In genomic region chr6:34618430-34619182, GRCh38 we compare ENCODE assay signal across 23 cellular contexts.
"Had no signal": no experiment of that assay in that cellular context is flagged by ENCODE, and none has a peak within 500 bp of the region (broad histone marks: within the 10 kb centered on the region; RNA-seq: fewer than 3 reads in every experiment).

No MANE protein-coding gene starts in this region.

- H3K9ac ChIP-seq: parathyroid adenoma had no signal

- ATAC-seq: activated CD8-positive, alpha-beta T cell treated with anti-CD3 and anti-CD28 coated beads, Interleukin-2, amount 10 ng/mL, durations not matched to agents 7 days and 5 days; body of pancreas; natural killer cell treated with Interleukin-12 subunit alpha and Interleukin-12 subunit beta and Interleukin-15 and Interleukin-18, amount 100 ng/mL, for 72 hours had no signal

- H3K4me1 ChIP-seq: parathyroid adenoma had no signal

- H3K36me3 Mint-ChIP-seq: natural killer cell treated with Interleukin-12 subunit alpha and Interleukin-12 subunit beta and Interleukin-15 and Interleukin-18, amount 100 ng/mL, for 72 hours had no signal

- FAIRE-seq: colon, urothelium cell line had no signal

- H3K27me3 Mint-ChIP-seq: activated CD4-positive, alpha-beta T cell treated with anti-CD3 and anti-CD28 coated beads, Interleukin-2, amount 10 ng/mL, durations not matched to agents 24 days and 14 days; activated naive CD8-positive, alpha-beta T cell treated with anti-CD3 and anti-CD28 coated beads, Interleukin-2, amount 10 ng/mL, durations not matched to agents 7 days and 5 days; natural killer cell treated with Interleukin-12 subunit alpha and Interleukin-12 subunit beta and Interleukin-15 and Interleukin-18, amount 100 ng/mL, for 72 hours had no signal

- H3K4me3 ChIP-seq: body of pancreas, dorsolateral prefrontal cortex, hepatocyte, spleen, thyroid gland had no signal

- H3K9me3 Mint-ChIP-seq: activated CD4-positive, alpha-beta T cell treated with anti-CD3 and anti-CD28 coated beads, Interleukin-2, amount 10 ng/mL, durations not matched to agents 24 days and 14 days; activated naive CD8-positive, alpha-beta T cell treated with anti-CD3 and anti-CD28 coated beads, Interleukin-2, amount 10 ng/mL, durations not matched to agents 7 days and 5 days; endodermal cell; natural killer cell treated with Interleukin-12 subunit alpha and Interleukin-12 subunit beta and Interleukin-15 and Interleukin-18, amount 100 ng/mL, for 72 hours had no signal

- H3K4me3 Mint-ChIP-seq: activated CD4-positive, alpha-beta T cell treated with anti-CD3 and anti-CD28 coated beads, Interleukin-2, amount 10 ng/mL, durations not matched to agents 24 days and 14 days; activated CD8-positive, alpha-beta T cell treated with anti-CD3 and anti-CD28 coated beads, Interleukin-2, amount 10 ng/mL, durations not matched to agents 7 days and 5 days; activated naive CD8-positive, alpha-beta T cell treated with anti-CD3 and anti-CD28 coated beads, Interleukin-2, amount 10 ng/mL, durations not matched to agents 7 days and 5 days; endodermal cell; natural killer cell treated with Interleukin-12 subunit alpha and Interleukin-12 subunit beta and Interleukin-15 and Interleukin-18, amount 100 ng/mL, for 72 hours had no signal

- H3K4me1 Mint-ChIP-seq: activated naive CD8-positive, alpha-beta T cell treated with anti-CD3 and anti-CD28 coated beads, Interleukin-2, amount 10 ng/mL, durations not matched to agents 7 days and 5 days had no signal

- H2AFZ ChIP-seq: hepatocyte, parathyroid adenoma had no signal

- H3K4me2 ChIP-seq: hepatocyte had no signal

- H3K9me3 ChIP-seq: body of pancreas, neutrophil, spleen, thyroid gland had no signal

- H3K27ac Mint-ChIP-seq: activated CD4-positive, alpha-beta T cell treated with anti-CD3 and anti-CD28 coated beads, Interleukin-2, amount 10 ng/mL, durations not matched to agents 24 days and 14 days; activated CD8-positive, alpha-beta T cell treated with anti-CD3 and anti-CD28 coated beads, Interleukin-2, amount 10 ng/mL, durations not matched to agents 7 days and 5 days; activated naive CD8-positive, alpha-beta T cell treated with anti-CD3 and anti-CD28 coated beads, Interleukin-2, amount 10 ng/mL, durations not matched to agents 7 days and 5 days; endodermal cell; natural killer cell treated with Interleukin-12 subunit alpha and Interleukin-12 subunit beta and Interleukin-15 and Interleukin-18, amount 100 ng/mL, for 72 hours had no signal

- H3K27ac ChIP-seq: body of pancreas, dorsolateral prefrontal cortex, epithelial cell of prostate, hepatocyte, neutrophil, parathyroid adenoma, spleen, thyroid gland had no signal

- DNase-seq: activated CD4-positive, alpha-beta T cell treated with anti-CD3 and anti-CD28 coated beads, Interleukin-2, amount 10 ng/mL, durations not matched to agents 24 days and 14 days; activated CD4-positive, CD25-positive, alpha-beta regulatory T cell; activated CD8-positive, alpha-beta T cell treated with anti-CD3 and anti-CD28 coated beads, Interleukin-2, amount 10 ng/mL, durations not matched to agents 7 days and 5 days; activated gamma-delta T cell; activated naive CD8-positive, alpha-beta T cell treated with anti-CD3 and anti-CD28 coated beads, Interleukin-2, amount 10 ng/mL, durations not matched to agents 7 days and 5 days; activated T-cell treated with anti-CD3 and anti-CD28 coated beads, Interleukin-2, amount 50 U/mL, for 48 hours; body of pancreas; caudate nucleus; dorsolateral prefrontal cortex; endodermal cell; foreskin fibroblast; mesendoderm; spleen; stimulated activated CD4-positive, alpha-beta T cell treated with anti-CD3 and anti-CD28 coated beads, Interleukin-4, amount 100 ng/mL, for 4 hours; stimulated activated naive CD4-positive, alpha-beta T cell treated with Interleukin-2 at 50 U/mL for 16 hours; thyroid gland had no signal

- H3K27me3 ChIP-seq: body of pancreas, dorsolateral prefrontal cortex, hepatocyte, neutrophil, spleen, thyroid gland had no signal

- H3K36me3 ChIP-seq: neutrophil, thyroid gland had no signal
